Comparison of ENCODE assay signal across 11 cellular contexts in genomic region chr4:6781113-6781512, GRCh38. TPM values are rescaled to one million over a fixed set of nuclear protein-coding genes. Genes with fewer than 3 reads are reported as not detected.
DNase-seq lines count a peak whose midpoint lies in the region; ATAC-seq and TF ChIP-seq lines count a peak whose summit lies in the region.
"Had no signal": no experiment of that assay in that cellular context is flagged by ENCODE, and none has a peak within 500 bp of the region (broad histone marks: within the 10 kb centered on the region; RNA-seq: fewer than 3 reads in every experiment).

No MANE protein-coding gene starts in this region.

- H3K27me3 Mint-ChIP-seq in endodermal cell (ENCODE audit: insufficient read depth), result peaks cover 21% of the 10 kb centered on the region

- intact Hi-C loops in psoas muscle (cut with DNase I), result loop anchor here (5.0 kb wide), 3 partner anchors 64 to 91 kb away; partner anchors contain the start of gene BLOC1S4 (in 1 of the 2)

- H3K9me3 ChIP-seq in endodermal cell (ENCODE audit: control insufficient read depth, low read length) (no peaks in the 10 kb centered on the region), psoas muscle (no peaks in the 10 kb centered on the region)

- H3K4me1 Mint-ChIP-seq in endodermal cell, result peaks cover 39% of the 10 kb centered on the region

- H3K36me3 ChIP-seq in endodermal cell (ENCODE audit: control insufficient read depth, insufficient read depth, low read length) (no peaks in the 10 kb centered on the region), psoas muscle (ENCODE audit: insufficient read depth in 1 of 2, low read depth in 1 of 2) (no peaks in the 10 kb centered on the region)
- H3K36me3 ChIP-seq: cardiac muscle cell had no signal

- H3K4me3 Mint-ChIP-seq in endodermal cell, result peak overlapping the region; percentile 54

- no peak for TF ChIP-seq CTCF in endodermal cell (conservative IDR thresholded peaks at IDR 0.05)
- TF ChIP-seq CTCF in psoas muscle (IDR thresholded peaks at IDR 0.05), result no peak

- peak; percentile 18 for DNase-seq in NCI-H510A treated with DMSO at 0.1 percent for 48 hours (lab: John Stamatoyannopoulos, UW)
- DNase-seq in NCI-H510A (lab: John Stamatoyannopoulos, UW), result no peak
- peak; percentile 31 for DNase-seq in NCI-H187 treated with DMSO at 0.1 percent for 48 hours (lab: John Stamatoyannopoulos, UW)
- DNase-seq in endodermal cell, result no peak
- DNase-seq in psoas muscle, result peak in 1 of 2 donors; percentile 74
- no peak for DNase-seq in CD1c-positive myeloid dendritic cell (ENCODE audit: extremely low spot score)
- DNase-seq: activated CD4-positive, alpha-beta T cell treated with anti-CD3 and anti-CD28 coated beads for 4 hours; RPMI8226 had no signal

- H3K27me3 ChIP-seq in endodermal cell (ENCODE audit: control insufficient read depth, insufficient read depth, low read length, poor library complexity, severe bottlenecking) (peaks cover 22% of the 10 kb centered on the region), psoas muscle (ENCODE audit: insufficient read depth in 3 of 3, low read length in 2 of 3) (no peaks in the 10 kb centered on the region)

- H3K36me3 Mint-ChIP-seq in endodermal cell (ENCODE audit: low read depth), result no peaks in the 10 kb centered on the region

- peak in 1 of 4 donors; percentile 16 for ATAC-seq in psoas muscle
- ATAC-seq in GM18520 (IDR thresholded peaks at IDR 0.05; ENCODE audit: unreplicated experiment), result no peak
- no peak for ATAC-seq in GM21526 (IDR thresholded peaks at IDR 0.05; ENCODE audit: low FRiP score, unreplicated experiment)

- H3K4me3 ChIP-seq in endodermal cell (ENCODE audit: low read length), result no peak overlapping the region
- no peak overlapping the region for H3K4me3 ChIP-seq in psoas muscle

- H3K4me1 ChIP-seq in endodermal cell (ENCODE audit: control insufficient read depth, insufficient read depth, low read length) (peaks cover 15% of the 10 kb centered on the region), psoas muscle (peaks cover 41% of the 10 kb centered on the region)

- H3K9me3 Mint-ChIP-seq in endodermal cell, result no peaks in the 10 kb centered on the region

- H3K9ac ChIP-seq in endodermal cell (ENCODE audit: extremely low read depth, low read length, poor library complexity, severe bottlenecking), result no peak overlapping the region

- no peak overlapping the region for H3K27ac Mint-ChIP-seq in endodermal cell

- H3K27ac ChIP-seq in endodermal cell (ENCODE audit: low read depth, low read length) (no peak overlapping the region), psoas muscle (peak overlapping the region; percentile 99)
- H3K27ac ChIP-seq: cardiac muscle cell had no signal

- WGBS in endodermal cell (ENCODE audit: insufficient coverage in 1 of 2, insufficient read length in 1 of 2), 2 experiments, result 91 to 96% methylated on average over 8 of the region's 8 CpGs
- 37 to 69% (median 50%) methylated on average over 8 of the region's 8 CpGs for WGBS in psoas muscle, 3 donors

RNA-seq across cellular contexts. Expression of gene KIAA0232, which starts 1.4 kb away (rescaled TPM):
- total RNA-seq in endodermal cell, result 10 to 100 TPM; 32.9 to 43.5 TPM
- 30.0 TPM for polyA plus RNA-seq in endodermal cell (2013, experiment 1 of 2)
- 32.5 TPM for polyA plus RNA-seq in endodermal cell (2013, experiment 2 of 2)
- 10 to 100 TPM; 50.9 to 79.8 (median 56.8) TPM for total RNA-seq in psoas muscle
- polyA plus RNA-seq in psoas muscle, result 10 to 100 TPM in 2 of 3 donors, 1 to 10 TPM in 1; 8.7 to 53.3 (median 20.8) TPM

Comparison
In these comparisons a context has a peak if more than half of its experiments do, and no peak if none do; other contexts are left out.
1. DNase-seq: peak in NCI-H510A treated with DMSO at 0.1 percent for 48 hours (single experiment) and NCI-H187 treated with DMSO at 0.1 percent for 48 hours (single experiment); none in NCI-H510A (single experiment), endodermal cell (single experiment) and CD1c-positive myeloid dendritic cell (single experiment).